Comparison of ENCODE assay signal across 26 cellular contexts in the genomic region with DNA sequence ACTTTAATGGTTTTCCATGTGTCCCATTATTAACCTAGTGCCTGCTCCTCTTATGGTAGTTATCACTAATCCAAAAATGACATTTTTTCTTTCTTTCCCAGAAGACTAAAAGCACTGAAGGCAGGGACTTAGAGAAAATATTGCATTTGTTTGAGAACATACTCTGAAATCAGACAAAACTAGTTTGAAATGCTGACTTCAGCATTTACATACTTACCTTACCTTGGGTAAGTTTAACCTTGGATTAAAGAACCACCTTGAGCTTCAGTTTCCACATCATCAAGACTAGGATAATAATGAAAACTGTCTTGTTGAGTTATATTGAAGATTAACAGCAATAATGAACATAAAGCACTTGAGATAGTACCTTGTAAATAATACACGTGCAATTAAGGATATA.
"Had no signal": no experiment of that assay in that cellular context is flagged by ENCODE, and none has a peak within 500 bp of the region (broad histone marks: within the 10 kb centered on the region; RNA-seq: fewer than 3 reads in every experiment).

No MANE protein-coding gene starts in this region.

- H3K27ac Mint-ChIP-seq: dendritic cell treated with granulocyte-macrophage colony-stimulating factor and Interleukin-4, amounts not matched to agents 40 ng/mL and 50 ng/mL, for 4 days; effector memory CD8-positive, alpha-beta T cell; endodermal cell had no signal

- H3K4me1 ChIP-seq: colonic mucosa, esophagus squamous epithelium, gastrocnemius medialis, heart right ventricle, left lung, lower lobe of right lung had no signal

- H3K27me3 Mint-ChIP-seq: dendritic cell treated with granulocyte-macrophage colony-stimulating factor and Interleukin-4, amounts not matched to agents 40 ng/mL and 50 ng/mL, for 4 days; effector memory CD8-positive, alpha-beta T cell had no signal

- H3K4me3 Mint-ChIP-seq: dendritic cell treated with granulocyte-macrophage colony-stimulating factor and Interleukin-4, amounts not matched to agents 40 ng/mL and 50 ng/mL, for 4 days; effector memory CD8-positive, alpha-beta T cell; endodermal cell had no signal

- H3K9me3 ChIP-seq: colonic mucosa, esophagus squamous epithelium, gastrocnemius medialis, heart right ventricle, left lung, lower lobe of right lung had no signal

- H3K27ac ChIP-seq: colonic mucosa, epithelial cell of prostate, esophagus squamous epithelium, gastrocnemius medialis, heart right ventricle, left lung, lower lobe of right lung had no signal

- H3K36me3 ChIP-seq: colonic mucosa, esophagus squamous epithelium, gastrocnemius medialis, heart right ventricle, left lung, lower lobe of right lung had no signal

- H3K27me3 ChIP-seq: colonic mucosa, esophagus squamous epithelium, gastrocnemius medialis, left lung had no signal

- H3K4me3 ChIP-seq: colonic mucosa, esophagus squamous epithelium, gastrocnemius medialis, heart right ventricle, left lung, lower lobe of right lung had no signal

- H3K9me3 Mint-ChIP-seq: dendritic cell treated with granulocyte-macrophage colony-stimulating factor and Interleukin-4, amounts not matched to agents 40 ng/mL and 50 ng/mL, for 4 days; endodermal cell had no signal

- DNase-seq: colonic mucosa; cortex of kidney; effector CD8-positive, alpha-beta T cell; effector memory CD8-positive, alpha-beta T cell; endodermal cell; erythroblast; esophagus squamous epithelium; foreskin fibroblast; foreskin melanocyte; gastrocnemius medialis; glutamatergic neuron; head of caudate nucleus; heart right ventricle; hippocampal formation; left cardiac atrium; left lung; left ventricle myocardium superior; lower lobe of right lung; mesenchymal stem cell; midbrain had no signal

- FAIRE-seq: endometrium, islet of Langerhans, keratinocyte had no signal

- ATAC-seq: effector memory CD8-positive, alpha-beta T cell; esophagus mucosa; gastrocnemius medialis; heart right ventricle; left cardiac atrium; left lung; left ventricle myocardium superior; lower lobe of right lung had no signal
